1 cellular context compared by ENCODE assay signal in genomic region chr2:18829331-18829902, GRCh38.
TF ChIP-seq lines count a peak whose summit lies in the region.

No MANE protein-coding gene starts in this region.

TF ChIP-seq in SK-N-SH, 30 proteins besides CTCF, POLR2A, EP300 and RAD21 (continued from another document):
- TF ChIP-seq IRF3 (IDR thresholded peaks at IDR 0.05; ENCODE audit: low read depth, low read length) (no peak), FOXJ3 (CRISPR knock-in tag; IDR thresholded peaks at IDR 0.05) (no peak), FOSL2 (IDR thresholded peaks at IDR 0.05; ENCODE audit: borderline replicate concordance, low read depth) (peak; percentile 87), NFIC (IDR thresholded peaks at IDR 0.05; ENCODE audit: borderline replicate concordance) (peak; percentile 59), ZBTB33 (IDR thresholded peaks at IDR 0.05; ENCODE audit: borderline replicate concordance, low read depth) (no peak)
